Comparison of ENCODE assay signal across 7 cellular contexts in genomic region chr7:6715898-6716297, GRCh38. TPM values are rescaled to one million over a fixed set of nuclear protein-coding genes. Genes with fewer than 3 reads are reported as not detected.
"Had no signal": no experiment of that assay in that cellular context is flagged by ENCODE, and none has a peak within 500 bp of the region (broad histone marks: within the 10 kb centered on the region; RNA-seq: fewer than 3 reads in every experiment).

No MANE protein-coding gene starts in this region.

RNA-seq across cellular contexts. Expression of gene RSPH10B2, which starts 38.0 kb away (rescaled TPM):
- total RNA-seq: subcutaneous adipose tissue, suprapubic skin, thoracic aorta, upper lobe of right lung, ureter had no signal
- polyA plus RNA-seq: stomach, urinary bladder had no signal
